Comparison of ENCODE assay signal across 31 cellular contexts in the genomic region with DNA sequence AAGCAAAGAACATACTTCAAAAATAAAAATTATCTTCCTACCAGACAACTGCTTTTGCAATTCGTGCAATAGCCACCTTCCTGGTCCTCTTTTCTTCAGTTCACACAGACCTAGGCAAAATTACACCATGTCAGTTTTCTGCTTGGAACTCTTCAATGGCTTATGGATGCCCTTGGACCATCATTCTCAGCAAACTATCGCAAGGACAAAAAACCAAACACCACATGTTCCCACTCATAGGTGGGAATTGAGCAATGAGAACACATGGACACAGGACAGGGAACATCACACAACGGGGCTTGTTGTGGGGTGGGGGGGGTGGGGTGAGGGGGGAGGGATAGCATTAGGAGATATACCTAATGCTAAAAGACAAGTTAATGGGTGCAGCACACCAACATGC. TPM values are rescaled to one million over a fixed set of nuclear protein-coding genes. Genes with fewer than 3 reads are reported as not detected.
"Had no signal": no experiment of that assay in that cellular context is flagged by ENCODE, and none has a peak within 500 bp of the region (broad histone marks: within the 10 kb centered on the region; RNA-seq: fewer than 3 reads in every experiment).

No MANE protein-coding gene starts in this region.

- H3K4me1 ChIP-seq: suprapubic skin, testis, thyroid gland, tibial artery, transverse colon, upper lobe of left lung, upper lobe of right lung, uterus, vagina had no signal

- H3K4me3 Mint-ChIP-seq: stimulated activated effector memory CD8-positive, alpha-beta T cell treated with anti-CD3 and anti-CD28 coated beads, Interleukin-12 subunit alpha, Interleukin-12 subunit beta, amount 100 ng/mL, for 72 hours; stimulated activated memory B cell treated with anti-CD40 and anti-IgM and Interleukin-4, amounts not matched to agents 10 μg/mL and 1 μg/mL and 100 μg/mL, for 72 hours; stimulated activated naive B cell treated with anti-CD40 and anti-IgM and Interleukin-4, amounts not matched to agents 10 μg/mL and 1 μg/mL and 100 μg/mL, for 72 hours; stimulated activated naive CD8-positive, alpha-beta T cell treated with anti-CD3 and anti-CD28 coated beads, Interleukin-15, amount 100 ng/mL, for 72 hours; stimulated activated naive CD8-positive, alpha-beta T cell treated with anti-CD3 and anti-CD28 coated beads, Interleukin-15, Interleukin-2, amounts not matched to agents 100 ng/mL and 50 ng/mL, for 24 hours; type B pancreatic cell had no signal

- H3K27me3 ChIP-seq: stomach, suprapubic skin, testis, thyroid gland, tibial artery, transverse colon, upper lobe of left lung, upper lobe of right lung, uterus, vagina had no signal

- H3K4me3 ChIP-seq: stomach, suprapubic skin, testis, thoracic aorta, thyroid gland, tibial artery, transverse colon, upper lobe of left lung, upper lobe of right lung, uterus, vagina had no signal

- H3K27ac ChIP-seq: stomach, suprapubic skin, testis, thoracic aorta, thyroid gland, tibial artery, transverse colon, upper lobe of left lung, upper lobe of right lung, uterus, vagina had no signal

- H3K9me3 Mint-ChIP-seq: stimulated activated effector memory CD8-positive, alpha-beta T cell treated with anti-CD3 and anti-CD28 coated beads, Interleukin-12 subunit alpha, Interleukin-12 subunit beta, amount 100 ng/mL, for 72 hours; stimulated activated memory B cell treated with anti-CD40 and anti-IgM and Interleukin-4, amounts not matched to agents 10 μg/mL and 1 μg/mL and 100 μg/mL, for 72 hours; stimulated activated naive B cell treated with anti-CD40 and anti-IgM and Interleukin-4, amounts not matched to agents 10 μg/mL and 1 μg/mL and 100 μg/mL, for 72 hours; stimulated activated naive CD8-positive, alpha-beta T cell treated with anti-CD3 and anti-CD28 coated beads, Interleukin-15, amount 100 ng/mL, for 72 hours; stimulated activated naive CD8-positive, alpha-beta T cell treated with anti-CD3 and anti-CD28 coated beads, Interleukin-15, Interleukin-2, amounts not matched to agents 100 ng/mL and 50 ng/mL, for 24 hours; type B pancreatic cell had no signal

- H3K9me3 ChIP-seq: stomach, suprapubic skin, testis, thoracic aorta, thyroid gland, tibial artery, transverse colon, upper lobe of left lung, upper lobe of right lung, uterus, vagina had no signal

- H3K27ac Mint-ChIP-seq: stimulated activated effector memory CD8-positive, alpha-beta T cell treated with anti-CD3 and anti-CD28 coated beads, Interleukin-12 subunit alpha, Interleukin-12 subunit beta, amount 100 ng/mL, for 72 hours; stimulated activated memory B cell treated with anti-CD40 and anti-IgM and Interleukin-4, amounts not matched to agents 10 μg/mL and 1 μg/mL and 100 μg/mL, for 72 hours; stimulated activated naive B cell treated with anti-CD40 and anti-IgM and Interleukin-4, amounts not matched to agents 10 μg/mL and 1 μg/mL and 100 μg/mL, for 72 hours; stimulated activated naive CD8-positive, alpha-beta T cell treated with anti-CD3 and anti-CD28 coated beads, Interleukin-15, amount 100 ng/mL, for 72 hours; stimulated activated naive CD8-positive, alpha-beta T cell treated with anti-CD3 and anti-CD28 coated beads, Interleukin-15, Interleukin-2, amounts not matched to agents 100 ng/mL and 50 ng/mL, for 24 hours; type B pancreatic cell had no signal

- H3K36me3 ChIP-seq: stomach, suprapubic skin, thoracic aorta, thyroid gland, tibial artery, transverse colon, upper lobe of left lung, upper lobe of right lung, uterus, vagina had no signal

- H3K4me1 Mint-ChIP-seq: stimulated activated effector memory CD8-positive, alpha-beta T cell treated with anti-CD3 and anti-CD28 coated beads, Interleukin-12 subunit alpha, Interleukin-12 subunit beta, amount 100 ng/mL, for 72 hours; stimulated activated memory B cell treated with anti-CD40 and anti-IgM and Interleukin-4, amounts not matched to agents 10 μg/mL and 1 μg/mL and 100 μg/mL, for 72 hours; stimulated activated naive B cell treated with anti-CD40 and anti-IgM and Interleukin-4, amounts not matched to agents 10 μg/mL and 1 μg/mL and 100 μg/mL, for 72 hours; stimulated activated naive CD8-positive, alpha-beta T cell treated with anti-CD3 and anti-CD28 coated beads, Interleukin-15, amount 100 ng/mL, for 72 hours had no signal

- H3K36me3 Mint-ChIP-seq: stimulated activated effector memory CD8-positive, alpha-beta T cell treated with anti-CD3 and anti-CD28 coated beads, Interleukin-12 subunit alpha, Interleukin-12 subunit beta, amount 100 ng/mL, for 72 hours; stimulated activated memory B cell treated with anti-CD40 and anti-IgM and Interleukin-4, amounts not matched to agents 10 μg/mL and 1 μg/mL and 100 μg/mL, for 72 hours; stimulated activated naive B cell treated with anti-CD40 and anti-IgM and Interleukin-4, amounts not matched to agents 10 μg/mL and 1 μg/mL and 100 μg/mL, for 72 hours; type B pancreatic cell had no signal

- H3K27me3 Mint-ChIP-seq: stimulated activated memory B cell treated with anti-CD40 and anti-IgM and Interleukin-4, amounts not matched to agents 10 μg/mL and 1 μg/mL and 100 μg/mL, for 72 hours; stimulated activated naive CD8-positive, alpha-beta T cell treated with anti-CD3 and anti-CD28 coated beads, Interleukin-15, Interleukin-2, amounts not matched to agents 100 ng/mL and 50 ng/mL, for 24 hours; type B pancreatic cell had no signal

- FAIRE-seq: urothelium cell line had no signal

- DNase-seq: stimulated activated CD4-positive, alpha-beta T cell treated with anti-CD3 and anti-CD28 coated beads, Interleukin-2, amount 100 ng/mL, for 48 hours; stimulated activated CD4-positive, alpha-beta T cell treated with anti-CD3 and anti-CD28 coated beads, Interleukin-4, amount 100 ng/mL, for 1 hour; stimulated activated CD4-positive, alpha-beta T cell treated with anti-CD3 and anti-CD28 coated beads, Interleukin-4, amount 100 ng/mL, for 24 hours; stimulated activated CD4-positive, alpha-beta T cell treated with anti-CD3 and anti-CD28 coated beads, Interleukin-4, amount 100 ng/mL, for 4 hours; stimulated activated CD8-positive, alpha-beta memory T cell treated with anti-CD3 and anti-CD28 coated beads, Interleukin-4, amount 100 ng/mL, for 48 hours; stimulated activated naive B cell treated with anti-CD40 and anti-IgM and Interleukin-4, amounts not matched to agents 10 μg/mL and 1 μg/mL and 100 μg/mL, for 72 hours; stimulated activated naive CD4-positive, alpha-beta T cell; stimulated activated naive CD4-positive, alpha-beta T cell treated with Interleukin-2 at 50 U/mL for 16 hours; stimulated activated naive CD8-positive, alpha-beta T cell treated with anti-CD3 and anti-CD28 coated beads, Interleukin-15, amount 100 ng/mL, for 72 hours; stimulated activated naive CD8-positive, alpha-beta T cell treated with anti-CD3 and anti-CD28 coated beads, Interleukin-15, Interleukin-2, amounts not matched to agents 100 U/mL and 50 U/mL, for 24 hours; stomach; substantia nigra; testis; thyroid gland; tibial artery; transverse colon; trophoblast cell; upper lobe of left lung; upper lobe of right lung; uterus had no signal

- ATAC-seq: stimulated activated effector memory CD8-positive, alpha-beta T cell treated with anti-CD3 and anti-CD28 coated beads, Interleukin-12 subunit alpha, Interleukin-12 subunit beta, amount 100 ng/mL, for 72 hours; stimulated activated memory B cell treated with anti-CD40 and anti-IgM and Interleukin-4, amounts not matched to agents 10 μg/mL and 1 μg/mL and 100 μg/mL, for 72 hours; stimulated activated naive B cell treated with anti-CD40 and anti-IgM and Interleukin-4, amounts not matched to agents 10 μg/mL and 1 μg/mL and 100 μg/mL, for 72 hours; stimulated activated naive CD8-positive, alpha-beta T cell treated with anti-CD3 and anti-CD28 coated beads, Interleukin-15, amount 100 ng/mL, for 72 hours; upper lobe of right lung had no signal

RNA-seq across cellular contexts. Expression of gene PLSCR5, which starts 29.2 kb away (rescaled TPM):
- total RNA-seq: stomach, subcutaneous adipose tissue, suprapubic skin, testis, thoracic aorta, thyroid gland, transverse colon, upper lobe of left lung, upper lobe of right lung, ureter, urinary bladder, uterus, vagina had no signal
- polyA plus RNA-seq: stomach, urinary bladder had no signal
